Comparison of ENCODE assay signal across 8 cellular contexts in the genomic region with DNA sequence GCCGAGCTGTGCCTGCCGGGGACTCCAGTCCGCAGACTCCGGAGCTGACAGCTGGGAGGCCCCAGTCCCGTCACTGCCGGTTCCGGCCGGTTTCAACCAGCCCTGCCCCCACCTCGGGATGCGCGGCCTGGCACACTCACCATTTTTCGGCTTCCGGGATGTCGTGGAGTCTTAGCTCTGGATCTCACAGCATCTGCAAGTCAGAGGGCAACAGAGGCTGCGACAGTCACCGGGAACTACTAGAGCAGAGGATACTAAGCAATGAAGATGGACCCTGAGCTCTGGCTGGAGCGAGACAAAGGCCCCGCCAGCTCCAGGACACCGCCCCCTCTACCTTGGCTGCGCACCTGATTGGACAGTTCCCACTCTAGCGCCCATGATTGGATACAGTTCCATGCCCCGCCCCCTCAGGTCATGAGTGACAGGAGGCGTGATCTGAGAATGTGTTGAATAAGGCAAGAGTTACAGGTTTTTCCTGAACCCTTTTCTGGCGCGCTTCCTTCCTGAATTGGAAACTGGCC. TPM values are rescaled to one million over a fixed set of nuclear protein-coding genes. Genes with fewer than 3 reads are reported as not detected.
DNase-seq lines count a peak whose midpoint lies in the region; ATAC-seq and TF ChIP-seq lines count a peak whose summit lies in the region.

Gene ZNF682, minus strand, starts transcription at position 303 of the 521 bp plus-strand sequence. Its CDS starts 160 bp downstream, at position 143.

- H3K4me3 ChIP-seq in effector memory CD4-positive, alpha-beta T cell (ENCODE audit: insufficient read depth, low read depth, low read length, poor library complexity, severe bottlenecking) = peak within 1 kb of the TSS; percentile 93
- peak within 1 kb of the TSS; percentile 92 for H3K4me3 ChIP-seq in lung

- peak within 1 kb of the TSS; percentile 90 for H3K27ac ChIP-seq in 22Rv1
- H3K27ac ChIP-seq in effector memory CD4-positive, alpha-beta T cell (ENCODE audit: insufficient read depth, low read length, poor library complexity, severe bottlenecking) = peak within 1 kb of the TSS; percentile 70
- peak within 1 kb of the TSS; percentile 84 to 87 for H3K27ac ChIP-seq in lung (ENCODE audit: low read depth in 1 of 2, low read length in 1 of 2)

- TF ChIP-seq CTCF in 22Rv1 (IDR thresholded peaks at IDR 0.05) = no peak
- TF ChIP-seq CTCF in lung (IDR thresholded peaks at IDR 0.05; ENCODE audit: control extremely low read depth, extremely low read depth) = no peak

- ATAC-seq in GM18858 (IDR thresholded peaks at IDR 0.05; ENCODE audit: unreplicated experiment) = peak; percentile 94
- peak; percentile 96 for ATAC-seq in HG03097 (IDR thresholded peaks at IDR 0.05; ENCODE audit: low FRiP score, unreplicated experiment)
- peak; percentile 99 for ATAC-seq in lung (ENCODE audit: insufficient read depth, low FRiP score)

- WGBS in lung, 2 donors = 0% methylated on average over 25 of the region's 25 CpGs

- H3K9me3 ChIP-seq in effector memory CD4-positive, alpha-beta T cell (ENCODE audit: control insufficient read depth, low read length) = no peaks in the 10 kb centered on the region
- H3K9me3 ChIP-seq in lung (ENCODE audit: control insufficient read depth in 2 of 2, insufficient read depth in 1 of 2, low read length in 1 of 2) = no peaks in the 10 kb centered on the region

- no peaks in the 10 kb centered on the region for H3K36me3 ChIP-seq in effector memory CD4-positive, alpha-beta T cell (ENCODE audit: control insufficient read depth, insufficient read depth, low read length)
- no peaks in the 10 kb centered on the region for H3K36me3 ChIP-seq in lung (ENCODE audit: control insufficient read depth in 2 of 2, insufficient read depth in 2 of 2, low read length in 2 of 2)

- H3K4me1 ChIP-seq in effector memory CD4-positive, alpha-beta T cell (ENCODE audit: control insufficient read depth, insufficient read depth, low read length, poor library complexity, severe bottlenecking) = no peaks in the 10 kb centered on the region
- H3K4me1 ChIP-seq in lung (ENCODE audit: control insufficient read depth in 2 of 2, insufficient read depth in 2 of 2, low read length in 2 of 2) = peaks cover 0 to 3% of the 10 kb centered on the region in 2 donors

- peak; percentile 87 for DNase-seq in NCI-H510A (lab: John Stamatoyannopoulos, UW)
- peak; percentile 85 to 88 for DNase-seq in activated CD8-positive, alpha-beta memory T cell treated with anti-CD3 and anti-CD28 coated beads for 1 hour (ENCODE audit: extremely low read depth in 1 of 2, low read depth in 1 of 2)
- peak; percentile 84 to 92 (median 90) for DNase-seq in effector memory CD4-positive, alpha-beta T cell
- DNase-seq in lung (ENCODE audit: low spot score) = peak; percentile 96
- peak; percentile 83 to 86 (median 83) for DNase-seq in stimulated activated CD4-positive, alpha-beta T cell treated with anti-CD3 and anti-CD28 coated beads, TNF-alpha, amount 100 ng/mL, for 1 hour (ENCODE audit: low read depth in 3 of 3, low spot score in 1 of 3)

- no peaks in the 10 kb centered on the region for H3K27me3 ChIP-seq in effector memory CD4-positive, alpha-beta T cell (replicated peaks; ENCODE audit: control insufficient read depth, insufficient read depth, low read length, poor library complexity, severe bottlenecking)
- H3K27me3 ChIP-seq in lung (ENCODE audit: control insufficient read depth, insufficient read depth) = no peaks in the 10 kb centered on the region

RNA-seq across cellular contexts. Expression of gene ZNF682, which starts in this region (rescaled TPM):
- 10 to 100 TPM in 1 of 2 donors, 1 to 10 TPM in 1; 9.6 to 17.7 TPM for total RNA-seq in lung
- polyA plus RNA-seq in lung = 10 to 100 TPM in 1 of 2 donors, 1 to 10 TPM in 1; 2.0 to 16.1 TPM

Comparison
In these comparisons a context has a peak if more than half of its experiments do, and no peak if none do; other contexts are left out.
1. Peak in every context shown above with its lines: DNase-seq, ATAC-seq, H3K4me3 ChIP-seq and H3K27ac ChIP-seq.